ENCODE assay signal across 32 cellular contexts in the genomic region with DNA sequence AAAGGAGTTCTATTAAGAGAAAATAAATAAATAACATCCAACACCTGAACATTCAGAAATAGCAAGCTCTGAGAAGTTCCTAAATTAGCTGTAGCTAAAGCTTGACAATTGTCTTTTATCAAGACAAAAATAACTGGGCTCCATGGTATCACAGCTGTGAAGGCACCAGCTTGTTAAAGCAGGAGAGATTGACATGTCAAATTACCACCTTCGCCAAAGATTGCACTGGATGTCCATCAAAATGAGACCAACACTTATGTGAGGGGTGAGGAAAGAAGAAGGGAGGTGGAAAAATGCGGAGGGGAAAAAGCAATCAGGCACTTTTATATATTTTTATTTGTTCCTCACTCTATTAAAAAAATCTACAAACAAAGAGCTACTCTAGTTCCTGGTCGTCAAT.
"Had no signal": no experiment of that assay in that cellular context is flagged by ENCODE, and none has a peak within 500 bp of the region (broad histone marks: within the 10 kb centered on the region; RNA-seq: fewer than 3 reads in every experiment).

No MANE protein-coding gene starts in this region.

- H3K4me1 ChIP-seq: adrenal gland, body of pancreas, breast epithelium had no signal

- H3K9me3 ChIP-seq: adrenal gland, body of pancreas, breast epithelium had no signal

- H3K36me3 ChIP-seq: adrenal gland, brain microvascular endothelial cell, breast epithelium had no signal

- H3K4me3 ChIP-seq: adrenal gland, body of pancreas, breast epithelium had no signal

- ATAC-seq: activated CD8-positive, alpha-beta T cell treated with anti-CD3 and anti-CD28 coated beads for 36 hours; activated naive CD4-positive, alpha-beta T cell treated with anti-CD3 and anti-CD28 coated beads, Interleukin-2, amount 50 U/mL, for 72 hours; activated T-cell treated with anti-CD3 and anti-CD28 coated beads, Interleukin-2, amount 50 U/mL, for 4 hours; activated T-cell treated with anti-CD3 and anti-CD28 coated beads, Interleukin-2, amount 50 U/mL, for 72 hours; activated T-helper 17 cell treated with anti-CD3 and anti-CD28 coated beads, Interleukin-2, amount 50 U/mL, for 72 hours; body of pancreas had no signal

- H3K27ac ChIP-seq: adrenal gland, body of pancreas, brain microvascular endothelial cell, breast epithelium, VCaP had no signal

- H3K27me3 ChIP-seq: adrenal gland, body of pancreas, brain microvascular endothelial cell, breast epithelium had no signal

- DNase-seq: activated B cell treated with CpG ODN at 0.5 μM for 24 hours; activated CD4-positive, alpha-beta memory T cell treated with anti-CD3 and anti-CD28 coated beads for 36 hours; activated CD4-positive, alpha-beta T cell treated with anti-CD3 and anti-CD28 coated beads for 4 hours; activated CD4-positive, alpha-beta T cell treated with anti-CD3 and anti-CD28 coated beads, Interleukin-2, amount 10 ng/mL, durations not matched to agents 24 days and 14 days; activated CD4-positive, alpha-beta T cell treated with anti-CD3 and anti-CD28 coated beads, Interleukin-2, amount 50 U/mL, for 1 hour; activated CD4-positive, alpha-beta T cell treated with anti-CD3 and anti-CD28 coated beads, Interleukin-2, amount 50 U/mL, for 4 hours; activated CD4-positive, CD25-positive, alpha-beta regulatory T cell treated with anti-CD3 and anti-CD28 coated beads, Interleukin-2, amount 50 U/mL, for 72 hours; activated CD8-positive, alpha-beta memory T cell treated with anti-CD3 and anti-CD28 coated beads, Interleukin-2, amount 50 U/mL, for 4 hours; activated CD8-positive, alpha-beta T cell treated with anti-CD3 and anti-CD28 coated beads for 36 hours; activated effector memory CD4-positive, alpha-beta T cell treated with anti-CD3 and anti-CD28 coated beads, Interleukin-2, amount 50 U/mL, for 16 hours; activated gamma-delta T cell treated with Interleukin-2 at 50 U/mL for 16 hours; activated naive CD4-positive, alpha-beta T cell; activated naive CD4-positive, alpha-beta T cell treated with anti-CD3 and anti-CD28 coated beads for 36 hours; activated naive CD4-positive, alpha-beta T cell treated with anti-CD3 and anti-CD28 coated beads, Interleukin-2, amount 50 U/mL, for 16 hours; activated naive CD8-positive, alpha-beta T cell treated with anti-CD3 and anti-CD28 coated beads for 36 hours; activated T-cell treated with anti-CD3 and anti-CD28 coated beads for 4 hours; activated T-cell treated with anti-CD3 and anti-CD28 coated beads, Interleukin-2, amount 50 U/mL, for 1 hour; activated T-cell treated with anti-CD3 and anti-CD28 coated beads, Interleukin-2, amount 50 U/mL, for 4 hours; activated T-cell treated with anti-CD3 and anti-CD28 coated beads, Interleukin-2, amount 50 U/mL, for 72 hours; adrenal gland; amniotic stem cell; aorta; body of pancreas; brain microvascular endothelial cell; central memory CD4-positive, alpha-beta T cell; T-helper 1 cell; T-helper 2 cell; T-helper 9 cell had no signal
